1 cellular context compared by ENCODE assay signal in genomic region chr9:114681594-114682332, GRCh38.
TF ChIP-seq lines count a peak whose summit lies in the region.

Gene TEX48, minus strand, starts transcription at chr9:114682192. Its CDS starts 10,469 bp downstream, at chr9:114671723.

TF ChIP-seq in K562, 482 proteins besides CTCF, POLR2A, EP300 and RAD21 (continued from another document):
- TF ChIP-seq ZMIZ1 (IDR thresholded peaks at IDR 0.05; ENCODE audit: low read depth in 2 of 2, low read length in 2 of 2) = no peak
- no peak for TF ChIP-seq ZNF518B (CRISPR knock-in tag; IDR thresholded peaks at IDR 0.05)
- no peak for TF ChIP-seq POLR3G (IDR thresholded peaks at IDR 0.05; ENCODE audit: extremely low read depth, insufficient read length, insufficient replicate concordance)
- no peak for TF ChIP-seq TEAD1 (CRISPR knock-in tag; IDR thresholded peaks at IDR 0.05)
- TF ChIP-seq XRCC5 (IDR thresholded peaks at IDR 0.05; ENCODE audit: low read depth, low read length) = no peak
- TF ChIP-seq ZNF830 (CRISPR knock-in tag; IDR thresholded peaks at IDR 0.05) = no peak
- no peak for TF ChIP-seq PHF8 (IDR thresholded peaks at IDR 0.05; ENCODE audit: borderline replicate concordance, low read length)
- no peak for TF ChIP-seq TSHZ1 (CRISPR knock-in tag; IDR thresholded peaks at IDR 0.05)
- no peak for TF ChIP-seq PRDM10 (IDR thresholded peaks at IDR 0.05; ENCODE audit: partially characterized antibody)
- no peak for TF ChIP-seq CCAR2 (IDR thresholded peaks at IDR 0.05; ENCODE audit: low read depth, low read length)
- peak; percentile 42; the same call in 1 of the 2 replicates for TF ChIP-seq SMC3 (conservative IDR thresholded peaks at IDR 0.05; ENCODE audit: insufficient read depth, low read depth, low read length)
- TF ChIP-seq PML (IDR thresholded peaks at IDR 0.05; ENCODE audit: low read length) = no peak
- no peak for TF ChIP-seq HDGF (IDR thresholded peaks at IDR 0.05)
- no peak for TF ChIP-seq ZNF584 (CRISPR knock-in tag; IDR thresholded peaks at IDR 0.05; ENCODE audit: low read depth)
- no peak for TF ChIP-seq LEF1 (IDR thresholded peaks at IDR 0.05)
- peak; percentile 64 for TF ChIP-seq CTCFL (IDR thresholded peaks at IDR 0.05; ENCODE audit: borderline replicate concordance, insufficient read depth, low read depth, low read length, poor library complexity, severe bottlenecking)
- no peak for TF ChIP-seq KLF6 (CRISPR knock-in tag; IDR thresholded peaks at IDR 0.05; ENCODE audit: borderline replicate concordance)
- TF ChIP-seq YY1 (IDR thresholded peaks at IDR 0.05; ENCODE audit: borderline replicate concordance in 1 of 3, control insufficient read depth in 1 of 3, extremely low read depth in 1 of 3, insufficient read depth in 3 of 3, insufficient read length in 1 of 3, insufficient replicate concordance in 2 of 3, low read depth in 1 of 3, low read length in 2 of 3) = peak in 1 of 3 experiments; percentile 11
- TF ChIP-seq ZBTB11 (CRISPR knock-in tag; IDR thresholded peaks at IDR 0.05) = no peak
- no peak for TF ChIP-seq ASH1L (IDR thresholded peaks at IDR 0.05; ENCODE audit: borderline replicate concordance, low read depth, partially characterized antibody)
- TF ChIP-seq POLR2H (tag; IDR thresholded peaks at IDR 0.05; ENCODE audit: low read depth) = no peak
- TF ChIP-seq CGGBP1 (CRISPR knock-in tag; IDR thresholded peaks at IDR 0.05) = no peak
